1 cellular context compared by ENCODE assay signal in the genomic region with DNA sequence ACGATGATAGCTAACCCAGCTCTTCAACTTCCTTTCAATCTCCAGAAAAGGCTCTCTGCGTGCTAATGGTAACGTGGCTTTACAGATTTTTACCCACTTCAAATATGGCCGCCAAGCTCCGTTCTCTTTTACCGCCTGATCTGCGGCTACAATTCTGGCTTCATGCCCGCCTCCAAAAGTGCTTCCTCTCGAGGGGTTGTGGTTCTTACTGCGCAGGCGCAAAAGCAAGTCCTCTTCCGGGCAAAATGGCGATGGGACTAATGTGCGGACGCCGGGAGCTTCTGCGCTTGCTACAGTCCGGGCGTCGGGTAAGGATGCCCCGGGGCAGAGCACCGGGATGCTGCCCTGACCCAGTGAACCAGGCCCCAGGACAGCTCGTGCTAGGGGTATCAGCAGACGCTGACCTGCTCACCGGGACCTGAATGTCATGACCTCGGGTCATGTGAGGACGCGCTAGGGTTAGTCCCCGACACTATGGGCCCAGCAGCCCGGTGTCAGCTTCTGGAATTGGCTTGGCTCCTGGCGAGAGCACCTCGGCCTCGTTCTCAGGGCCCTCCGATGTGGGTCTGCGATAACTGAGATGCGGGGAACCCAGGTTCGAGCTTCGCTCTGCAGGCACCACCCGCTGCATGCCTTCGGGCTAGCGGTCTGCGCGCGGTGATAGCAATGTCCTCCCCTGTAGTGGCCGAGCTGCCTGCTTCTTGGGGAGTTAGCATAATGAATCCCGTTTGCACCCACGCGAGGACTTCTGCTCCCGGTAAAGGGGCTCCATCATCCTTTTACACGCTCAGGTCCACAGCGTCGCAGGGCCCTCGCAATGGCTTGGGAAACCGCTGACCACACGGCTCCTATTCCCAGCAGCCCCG.
TF ChIP-seq lines count a peak whose summit lies in the region.

A gene (plus strand): TSS at position 232 of the 866 bp plus-strand sequence. CDS start 14 bp downstream, at position 246.

TF ChIP-seq in SK-N-SH, 30 proteins besides CTCF, POLR2A, EP300 and RAD21 (continued from another document):
- TF ChIP-seq, protein P1, sequence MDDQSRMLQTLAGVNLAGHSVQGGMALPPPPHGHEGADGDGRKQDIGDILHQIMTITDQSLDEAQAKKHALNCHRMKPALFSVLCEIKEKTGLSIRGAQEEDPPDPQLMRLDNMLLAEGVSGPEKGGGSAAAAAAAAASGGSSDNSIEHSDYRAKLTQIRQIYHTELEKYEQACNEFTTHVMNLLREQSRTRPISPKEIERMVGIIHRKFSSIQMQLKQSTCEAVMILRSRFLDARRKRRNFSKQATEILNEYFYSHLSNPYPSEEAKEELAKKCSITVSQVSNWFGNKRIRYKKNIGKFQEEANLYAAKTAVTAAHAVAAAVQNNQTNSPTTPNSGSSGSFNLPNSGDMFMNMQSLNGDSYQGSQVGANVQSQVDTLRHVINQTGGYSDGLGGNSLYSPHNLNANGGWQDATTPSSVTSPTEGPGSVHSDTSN (IDR thresholded peaks at IDR 0.05) = no peak; the same call in 1 of the 2 replicates
- TF ChIP-seq NRF1 (IDR thresholded peaks at IDR 0.05; ENCODE audit: low read depth, low read length) (peak; percentile 41; the same call in 1 of the 2 replicates), RFX5 (IDR thresholded peaks at IDR 0.05; ENCODE audit: low read length) (no peak), JUND (IDR thresholded peaks at IDR 0.05) (no peak), TEAD4 (IDR thresholded peaks at IDR 0.05; ENCODE audit: borderline replicate concordance, insufficient read depth) (no peak), RXRA (IDR thresholded peaks at IDR 0.05; ENCODE audit: borderline replicate concordance, low read depth) (peak; percentile 73; the same call in 1 of the 2 replicates), NFIC (IDR thresholded peaks at IDR 0.05; ENCODE audit: borderline replicate concordance) (peak; percentile 86), RCOR1 (IDR thresholded peaks at IDR 0.05; ENCODE audit: low read length) (no peak), ELF1 (IDR thresholded peaks at IDR 0.05) (peak; percentile 68; the same call in 1 of the 2 replicates), MEF2A (IDR thresholded peaks at IDR 0.05; ENCODE audit: borderline replicate concordance, low read depth) (no peak), YY1 (IDR thresholded peaks at IDR 0.05; ENCODE audit: low read depth) (peak; percentile 97), GATA2 (CRISPR knock-in tag; IDR thresholded peaks at IDR 0.05) (peak; percentile 16; the same call in 1 of the 2 replicates), POLR2AphosphoS5 (IDR thresholded peaks at IDR 0.05; ENCODE audit: low read depth, low read length) (peak; percentile 88), CHD2 (IDR thresholded peaks at IDR 0.05; ENCODE audit: low read length, partially characterized antibody) (peak; percentile 79), TCF12 (IDR thresholded peaks at IDR 0.05) (0 out of 2 replicates have a peak, but pooled peaks have one; percentile 5), FOSL2 (IDR thresholded peaks at IDR 0.05; ENCODE audit: borderline replicate concordance, low read depth) (no peak), SMC3 (IDR thresholded peaks at IDR 0.05; ENCODE audit: low read depth, low read length) (no peak), MXI1 (IDR thresholded peaks at IDR 0.05; ENCODE audit: low read depth, low read length) (no peak; the same call in 1 of the 2 replicates), SIN3A (IDR thresholded peaks at IDR 0.05; ENCODE audit: borderline replicate concordance, low read depth, low read length) (peak; percentile 30; the same call in 1 of the 2 replicates), FOXJ3 (CRISPR knock-in tag; IDR thresholded peaks at IDR 0.05) (no peak)
- TF ChIP-seq, protein P2, sequence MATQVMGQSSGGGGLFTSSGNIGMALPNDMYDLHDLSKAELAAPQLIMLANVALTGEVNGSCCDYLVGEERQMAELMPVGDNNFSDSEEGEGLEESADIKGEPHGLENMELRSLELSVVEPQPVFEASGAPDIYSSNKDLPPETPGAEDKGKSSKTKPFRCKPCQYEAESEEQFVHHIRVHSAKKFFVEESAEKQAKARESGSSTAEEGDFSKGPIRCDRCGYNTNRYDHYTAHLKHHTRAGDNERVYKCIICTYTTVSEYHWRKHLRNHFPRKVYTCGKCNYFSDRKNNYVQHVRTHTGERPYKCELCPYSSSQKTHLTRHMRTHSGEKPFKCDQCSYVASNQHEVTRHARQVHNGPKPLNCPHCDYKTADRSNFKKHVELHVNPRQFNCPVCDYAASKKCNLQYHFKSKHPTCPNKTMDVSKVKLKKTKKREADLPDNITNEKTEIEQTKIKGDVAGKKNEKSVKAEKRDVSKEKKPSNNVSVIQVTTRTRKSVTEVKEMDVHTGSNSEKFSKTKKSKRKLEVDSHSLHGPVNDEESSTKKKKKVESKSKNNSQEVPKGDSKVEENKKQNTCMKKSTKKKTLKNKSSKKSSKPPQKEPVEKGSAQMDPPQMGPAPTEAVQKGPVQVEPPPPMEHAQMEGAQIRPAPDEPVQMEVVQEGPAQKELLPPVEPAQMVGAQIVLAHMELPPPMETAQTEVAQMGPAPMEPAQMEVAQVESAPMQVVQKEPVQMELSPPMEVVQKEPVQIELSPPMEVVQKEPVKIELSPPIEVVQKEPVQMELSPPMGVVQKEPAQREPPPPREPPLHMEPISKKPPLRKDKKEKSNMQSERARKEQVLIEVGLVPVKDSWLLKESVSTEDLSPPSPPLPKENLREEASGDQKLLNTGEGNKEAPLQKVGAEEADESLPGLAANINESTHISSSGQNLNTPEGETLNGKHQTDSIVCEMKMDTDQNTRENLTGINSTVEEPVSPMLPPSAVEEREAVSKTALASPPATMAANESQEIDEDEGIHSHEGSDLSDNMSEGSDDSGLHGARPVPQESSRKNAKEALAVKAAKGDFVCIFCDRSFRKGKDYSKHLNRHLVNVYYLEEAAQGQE (IDR thresholded peaks at IDR 0.05; ENCODE audit: low read depth, low read length) = no peak
- TF ChIP-seq, protein P3, sequence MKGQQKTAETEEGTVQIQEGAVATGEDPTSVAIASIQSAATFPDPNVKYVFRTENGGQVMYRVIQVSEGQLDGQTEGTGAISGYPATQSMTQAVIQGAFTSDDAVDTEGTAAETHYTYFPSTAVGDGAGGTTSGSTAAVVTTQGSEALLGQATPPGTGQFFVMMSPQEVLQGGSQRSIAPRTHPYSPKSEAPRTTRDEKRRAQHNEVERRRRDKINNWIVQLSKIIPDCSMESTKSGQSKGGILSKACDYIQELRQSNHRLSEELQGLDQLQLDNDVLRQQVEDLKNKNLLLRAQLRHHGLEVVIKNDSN (IDR thresholded peaks at IDR 0.05; ENCODE audit: borderline replicate concordance, low read depth) = peak; percentile 49
TF ChIP-seq in SK-N-SH: peak in this region for 14.
